ENCODE assay signal across 16 cellular contexts in genomic region chr3:157145566-157145965, GRCh38. TPM values are rescaled to one million over a fixed set of nuclear protein-coding genes. Genes with fewer than 3 reads are reported as not detected.
DNase-seq lines count a peak whose midpoint lies in the region; ATAC-seq and TF ChIP-seq lines count a peak whose summit lies in the region.
"Had no signal": no experiment of that assay in that cellular context is flagged by ENCODE, and none has a peak within 500 bp of the region (broad histone marks: within the 10 kb centered on the region; RNA-seq: fewer than 3 reads in every experiment).

No MANE protein-coding gene starts in this region.

- H2AFZ ChIP-seq in neuronal stem cell (ENCODE audit: low read length): no peak overlapping the region

- no peak overlapping the region for H2BK5ac ChIP-seq in neuronal stem cell (ENCODE audit: low read length)

- no CpG with 5 or more reads among the region's 1 CpG for WGBS in neuronal stem cell (ENCODE audit: extremely low coverage in 2 of 2, insufficient read length in 2 of 2, insufficient replicate concordance in 1 of 2), 2 donors

- H3K4me1 ChIP-seq in RWPE2 (ENCODE audit: insufficient read depth, poor library complexity, severe bottlenecking) (no peaks in the 10 kb centered on the region), neuronal stem cell (ENCODE audit: control insufficient read depth in 2 of 2, insufficient read depth in 1 of 2, low read depth in 1 of 2, low read length in 2 of 2) (no peaks in the 10 kb centered on the region)
- H3K4me1 ChIP-seq: BE2C, right atrium auricular region had no signal

- H2BK12ac ChIP-seq in neuronal stem cell (ENCODE audit: low read length): no peak overlapping the region

- peaks cover 22% of the 10 kb centered on the region for H3K4me1 Mint-ChIP-seq in activated naive CD4-positive, alpha-beta T cell treated with anti-CD3 and anti-CD28 coated beads, Interleukin-2, amount 50 U/mL, for 24 hours
- H3K4me1 Mint-ChIP-seq in stimulated activated memory B cell treated with anti-CD40 and anti-IgM and Interleukin-4, amounts not matched to agents 10 μg/mL and 1 μg/mL and 100 μg/mL, for 72 hours: peaks cover 13% of the 10 kb centered on the region

- in situ Hi-C loops in brain microvascular endothelial cell (cut with HindIII; ENCODE audit: low pct_ligation_motif_present, low sequenced_read_pairs): no loop called here

- no peak overlapping the region for H2AK5ac ChIP-seq in neuronal stem cell (ENCODE audit: low read depth, low read length)

- H3K4me3 ChIP-seq in RWPE2 (ENCODE audit: severe bottlenecking) (no peak overlapping the region), brain microvascular endothelial cell (ENCODE audit: low read depth, low read length) (no peak overlapping the region), neuronal stem cell (ENCODE audit: low read length in 2 of 2) (no peak overlapping the region)
- H3K4me3 ChIP-seq: right atrium auricular region, stomach had no signal

- no peaks in the 10 kb centered on the region for H3K79me1 ChIP-seq in neuronal stem cell (ENCODE audit: low read depth, low read length)

- H3K36me3 Mint-ChIP-seq in activated naive CD4-positive, alpha-beta T cell treated with anti-CD3 and anti-CD28 coated beads, Interleukin-2, amount 50 U/mL, for 24 hours: peaks cover 10% of the 10 kb centered on the region
- H3K36me3 Mint-ChIP-seq in stimulated activated memory B cell treated with anti-CD40 and anti-IgM and Interleukin-4, amounts not matched to agents 10 μg/mL and 1 μg/mL and 100 μg/mL, for 72 hours: peaks cover 71% of the 10 kb centered on the region

- no peak overlapping the region for H3K18ac ChIP-seq in neuronal stem cell (ENCODE audit: low read length)

- H3K4me2 ChIP-seq in neuronal stem cell (ENCODE audit: insufficient read depth, low read length, poor library complexity, severe bottlenecking): no peak overlapping the region

- no peak for DNase-seq in activated naive CD4-positive, alpha-beta T cell treated with Interleukin-2 at 50 U/mL for 16 hours
- DNase-seq in RWPE2 (ENCODE audit: low spot score): no peak
- no peak for DNase-seq in brain microvascular endothelial cell
- DNase-seq in NCI-H1105 treated with DMSO at 0.1 percent for 48 hours (lab: John Stamatoyannopoulos, UW): no peak
- no peak for DNase-seq in neuronal stem cell (ENCODE audit: low spot score)
- DNase-seq: amniotic stem cell; BE2C; foreskin melanocyte; IMR-90; NCI-H1436 treated with DMSO at 0.1 percent for 48 hours; stimulated activated CD4-positive, alpha-beta T cell treated with anti-CD3 and anti-CD28 coated beads, Interleukin-4, amount 100 ng/mL, for 4 hours; stomach had no signal

- H3K9me3 ChIP-seq in RWPE2 (ENCODE audit: severe bottlenecking) (no peaks in the 10 kb centered on the region), neuronal stem cell (replicated peaks in 1 of 2; ENCODE audit: control insufficient read depth in 2 of 2, insufficient read depth in 1 of 2, low read depth in 1 of 2, low read length in 2 of 2) (no peaks in the 10 kb centered on the region)
- H3K9me3 ChIP-seq: BE2C, right atrium auricular region, stomach had no signal

- ATAC-seq in RWPE2 (ENCODE audit: low read depth) (peak; percentile 6; the same call in 2 of the 3 replicates), GM21390 (IDR thresholded peaks at IDR 0.05; ENCODE audit: unreplicated experiment) (no peak)
- no peak for ATAC-seq in stimulated activated memory B cell treated with anti-CD40 and anti-IgM and Interleukin-4, amounts not matched to agents 10 μg/mL and 1 μg/mL and 100 μg/mL, for 72 hours

- no peak overlapping the region for H4K8ac ChIP-seq in neuronal stem cell (ENCODE audit: low read depth, low read length)

- H2BK120ac ChIP-seq in neuronal stem cell (ENCODE audit: low read depth, low read length): no peak overlapping the region

- H3K4ac ChIP-seq in neuronal stem cell (ENCODE audit: low read length): no peak overlapping the region

- H3K36me3 ChIP-seq in RWPE2 (ENCODE audit: low read depth) (peaks cover 67% of the 10 kb centered on the region), brain microvascular endothelial cell (replicated peaks) (peaks cover 54% of the 10 kb centered on the region), neuronal stem cell (replicated peaks in 1 of 2; ENCODE audit: control insufficient read depth in 2 of 2, insufficient read depth in 2 of 2, low read length in 2 of 2) (peaks cover 19 to 82% of the 10 kb centered on the region in 2 donors)

- TF ChIP-seq CTCF in RWPE2 (IDR thresholded peaks at IDR 0.05; ENCODE audit: poor library complexity, severe bottlenecking) (no peak), brain microvascular endothelial cell (IDR thresholded peaks at IDR 0.05; ENCODE audit: low read depth, low read length, missing control alignments) (no peak)

- no peak overlapping the region for H3K14ac ChIP-seq in neuronal stem cell (ENCODE audit: low read length)

- no peaks in the 10 kb centered on the region for H3K27me3 ChIP-seq in RWPE2 (ENCODE audit: insufficient read depth, poor library complexity, severe bottlenecking)
- no peaks in the 10 kb centered on the region for H3K27me3 ChIP-seq in brain microvascular endothelial cell (replicated peaks)
- H3K27me3 ChIP-seq in neuronal stem cell (ENCODE audit: control insufficient read depth in 3 of 3, insufficient read depth in 3 of 3, low read depth in 1 of 3, low read length in 3 of 3): no peaks in the 10 kb centered on the region
- H3K27me3 ChIP-seq: BE2C, right atrium auricular region, stomach had no signal

- H2BK15ac ChIP-seq in neuronal stem cell (ENCODE audit: low read length): no peak overlapping the region

- no peak overlapping the region for H3K9ac ChIP-seq in neuronal stem cell (ENCODE audit: low read depth, low read length, poor library complexity)

- no peaks in the 10 kb centered on the region for H3K27me3 Mint-ChIP-seq in activated naive CD4-positive, alpha-beta T cell treated with anti-CD3 and anti-CD28 coated beads, Interleukin-2, amount 50 U/mL, for 24 hours
- no peaks in the 10 kb centered on the region for H3K27me3 Mint-ChIP-seq in stimulated activated memory B cell treated with anti-CD40 and anti-IgM and Interleukin-4, amounts not matched to agents 10 μg/mL and 1 μg/mL and 100 μg/mL, for 72 hours

- H3K23ac ChIP-seq in neuronal stem cell (ENCODE audit: low read depth, low read length, poor library complexity): no peak overlapping the region

- no peak overlapping the region for H3K4me3 Mint-ChIP-seq in activated naive CD4-positive, alpha-beta T cell treated with anti-CD3 and anti-CD28 coated beads, Interleukin-2, amount 50 U/mL, for 24 hours
- no peak overlapping the region for H3K4me3 Mint-ChIP-seq in stimulated activated memory B cell treated with anti-CD40 and anti-IgM and Interleukin-4, amounts not matched to agents 10 μg/mL and 1 μg/mL and 100 μg/mL, for 72 hours

- H4K91ac ChIP-seq in neuronal stem cell (ENCODE audit: low read depth, low read length, poor library complexity): no peak overlapping the region

- peak overlapping the region; percentile 31 for H3K27ac Mint-ChIP-seq in activated naive CD4-positive, alpha-beta T cell treated with anti-CD3 and anti-CD28 coated beads, Interleukin-2, amount 50 U/mL, for 24 hours
- peak overlapping the region; percentile 32 for H3K27ac Mint-ChIP-seq in stimulated activated memory B cell treated with anti-CD40 and anti-IgM and Interleukin-4, amounts not matched to agents 10 μg/mL and 1 μg/mL and 100 μg/mL, for 72 hours

- H3K9me3 Mint-ChIP-seq in activated naive CD4-positive, alpha-beta T cell treated with anti-CD3 and anti-CD28 coated beads, Interleukin-2, amount 50 U/mL, for 24 hours: no peaks in the 10 kb centered on the region
- no peaks in the 10 kb centered on the region for H3K9me3 Mint-ChIP-seq in stimulated activated memory B cell treated with anti-CD40 and anti-IgM and Interleukin-4, amounts not matched to agents 10 μg/mL and 1 μg/mL and 100 μg/mL, for 72 hours

- H3K27ac ChIP-seq in RWPE2 (ENCODE audit: poor library complexity, severe bottlenecking): no peak overlapping the region
- peak overlapping the region; percentile 16 for H3K27ac ChIP-seq in brain microvascular endothelial cell
- no peak overlapping the region for H3K27ac ChIP-seq in neuronal stem cell (replicated peaks; ENCODE audit: low read length)
- H3K27ac ChIP-seq: right atrium auricular region, stomach had no signal

RNA-seq across cellular contexts. Expression of gene CCNL1, which starts 14.4 kb away (rescaled TPM):
- polyA plus RNA-seq in neuronal stem cell (2013, experiment 1 of 2): 75.0 TPM
- 76.2 TPM for polyA plus RNA-seq in neuronal stem cell (2013, experiment 2 of 2)
